ENCODE assay signal across 23 cellular contexts in genomic region chr9:130222833-130223232, GRCh38. TPM values are rescaled to one million over a fixed set of nuclear protein-coding genes. Genes with fewer than 3 reads are reported as not detected.
"Had no signal": no experiment of that assay in that cellular context is flagged by ENCODE, and none has a peak within 500 bp of the region (broad histone marks: within the 10 kb centered on the region; RNA-seq: fewer than 3 reads in every experiment).

No MANE protein-coding gene starts in this region.

- H3K36me3 ChIP-seq: Peyer's patch had no signal

- H3K27ac ChIP-seq: Peyer's patch, VCaP had no signal

- DNase-seq: activated CD4-positive, alpha-beta T cell treated with anti-CD3 and anti-CD28 coated beads for 4 hours; activated CD8-positive, alpha-beta memory T cell treated with anti-CD3 and anti-CD28 coated beads, Interleukin-2, amount 50 U/mL, for 48 hours; activated CD8-positive, alpha-beta T cell treated with anti-CD3 and anti-CD28 coated beads for 36 hours; activated effector memory CD4-positive, alpha-beta T cell treated with anti-CD3 and anti-CD28 coated beads, Interleukin-2, amount 50 U/mL, for 16 hours; activated naive CD4-positive, alpha-beta T cell treated with Interleukin-2 at 50 U/mL for 16 hours; activated naive CD8-positive, alpha-beta T cell treated with anti-CD3 and anti-CD28 coated beads, Interleukin-2, amount 50 U/mL, for 24 hours; activated T-cell treated with anti-CD3 and anti-CD28 coated beads, Interleukin-2, amount 50 U/mL, for 1 hour; amniotic stem cell; MG63; MV-4-11; NCI-H1105; NCI-H1436; NCI-H1694 treated with DMSO at 0.1 percent for 48 hours; NCI-H2029 treated with DMSO at 0.1 percent for 48 hours; NCI-H446; NCI-H524; Peyer's patch; SHP77 treated with DMSO at 0.1 percent for 48 hours; T-helper 17 cell; T-helper 9 cell had no signal

- H3K27me3 ChIP-seq: MG63, Peyer's patch had no signal

- H3K27me3 Mint-ChIP-seq: activated CD8-positive, alpha-beta T cell treated with anti-CD3 and anti-CD28 coated beads for 36 hours; activated naive CD8-positive, alpha-beta T cell treated with anti-CD3 and anti-CD28 coated beads, Interleukin-2, amount 50 U/mL, for 24 hours; T-helper 17 cell had no signal

- H3K4me3 Mint-ChIP-seq: activated CD8-positive, alpha-beta T cell treated with anti-CD3 and anti-CD28 coated beads for 36 hours; activated naive CD8-positive, alpha-beta T cell treated with anti-CD3 and anti-CD28 coated beads, Interleukin-2, amount 50 U/mL, for 24 hours; T-helper 17 cell had no signal

- H3K4me1 Mint-ChIP-seq: activated naive CD8-positive, alpha-beta T cell treated with anti-CD3 and anti-CD28 coated beads, Interleukin-2, amount 50 U/mL, for 24 hours; T-helper 17 cell had no signal

- H3K27ac Mint-ChIP-seq: activated CD8-positive, alpha-beta T cell treated with anti-CD3 and anti-CD28 coated beads for 36 hours; activated naive CD4-positive, alpha-beta T cell treated with anti-CD3 and anti-CD28 coated beads, Interleukin-2, amount 50 U/mL, for 72 hours; activated naive CD8-positive, alpha-beta T cell treated with anti-CD3 and anti-CD28 coated beads, Interleukin-2, amount 50 U/mL, for 24 hours; T-helper 17 cell had no signal

- H3K4me1 ChIP-seq: Peyer's patch had no signal

- ATAC-seq: activated CD8-positive, alpha-beta T cell treated with anti-CD3 and anti-CD28 coated beads for 36 hours; activated naive CD4-positive, alpha-beta T cell treated with anti-CD3 and anti-CD28 coated beads, Interleukin-2, amount 50 U/mL, for 72 hours; activated naive CD8-positive, alpha-beta T cell treated with anti-CD3 and anti-CD28 coated beads, Interleukin-2, amount 50 U/mL, for 24 hours; T-helper 17 cell had no signal

- H3K4me3 ChIP-seq: MG63, Peyer's patch had no signal

RNA-seq across cellular contexts. Expression of gene HMCN2, which starts 42.7 kb away (rescaled TPM):
- total RNA-seq: activated CD8-positive, alpha-beta T cell treated with anti-CD3 and anti-CD28 coated beads for 36 hours; activated naive CD4-positive, alpha-beta T cell treated with anti-CD3 and anti-CD28 coated beads, Interleukin-2, amount 50 U/mL, for 72 hours; SK-MEL-5 had no signal
